Comparison of ENCODE assay signal across 22 cellular contexts in the genomic region with DNA sequence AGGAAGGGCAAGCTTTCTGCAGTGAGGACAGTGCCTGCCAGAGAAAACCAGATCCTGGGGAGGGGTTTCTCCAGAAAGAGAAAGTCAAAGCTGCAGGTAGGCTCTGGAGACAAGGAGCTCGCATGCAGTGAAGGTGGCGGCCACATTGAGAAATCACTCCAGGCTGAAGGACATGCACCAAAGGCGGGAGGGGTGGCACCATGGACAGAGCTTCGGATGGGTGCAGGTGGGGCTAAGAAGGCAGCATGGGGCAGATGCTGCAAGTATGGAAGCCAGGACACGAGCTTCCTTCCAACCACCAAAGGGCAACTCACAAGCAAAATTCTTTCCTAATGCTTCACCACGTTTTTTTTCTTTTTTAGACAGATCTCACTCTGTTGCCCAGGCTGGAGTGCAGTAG.
DNase-seq lines count a peak whose midpoint lies in the region; ATAC-seq and TF ChIP-seq lines count a peak whose summit lies in the region.
"Had no signal": no experiment of that assay in that cellular context is flagged by ENCODE, and none has a peak within 500 bp of the region (broad histone marks: within the 10 kb centered on the region; RNA-seq: fewer than 3 reads in every experiment).

No MANE protein-coding gene starts in this region.

- no peaks in the 10 kb centered on the region for H3K9me3 ChIP-seq in DND-41 (ENCODE audit: insufficient read depth, low read length, severe bottlenecking)
- H3K9me3 ChIP-seq in HEK293 (ENCODE audit: control insufficient read depth, insufficient read depth, low read depth, low read length), result no peaks in the 10 kb centered on the region
- H3K9me3 ChIP-seq: BLaER1 treated with 17β-estradiol and CSF1 and Interleukin-3, amounts not matched to agents 10 nM and 100 nM; SJSA1 had no signal

- H3K27ac ChIP-seq in DND-41 (ENCODE audit: low read length) (no peak overlapping the region), HEK293 (ENCODE audit: extremely low read depth, low read depth, low read length) (no peak overlapping the region)
- H3K27ac ChIP-seq: BLaER1 treated with 17β-estradiol and CSF1 and Interleukin-3, amounts not matched to agents 10 nM and 100 nM; GM23248; KMS-11; SJSA1 had no signal

- H3K4me2 ChIP-seq in DND-41 (ENCODE audit: insufficient read depth, low read length), result no peak overlapping the region
- H3K4me2 ChIP-seq: BLaER1 treated with 17β-estradiol and CSF1 and Interleukin-3, amounts not matched to agents 10 nM and 100 nM; KMS-11 had no signal

- ATAC-seq in DND-41 (ENCODE audit: insufficient read depth, low read depth), result no peak
- no peak for ATAC-seq in GM21367 (IDR thresholded peaks at IDR 0.05; ENCODE audit: unreplicated experiment)
- ATAC-seq: Right ventricle myocardium inferior had no signal

- peak; percentile 31 for DNase-seq in DND-41
- DNase-seq in iPS-NIHi11 (ENCODE audit: low spot score), result peak; percentile 26
- DNase-seq in UCSD-AML1 (lab: John Stamatoyannopoulos, UW; ENCODE audit: unreplicated experiment), result no peak
- DNase-seq in NCI-H2171 treated with DMSO at 0.1 percent for 48 hours (lab: John Stamatoyannopoulos, UW), result no peak
- DNase-seq: AML-193; CD4-positive, alpha-beta T cell; DMS 273 treated with DMSO at 0.1 percent for 48 hours; DMS79; GM23248; H9; NCI-H1105; NCI-H1436 treated with DMSO at 0.1 percent for 48 hours; NCI-H187 treated with DMSO at 0.1 percent for 48 hours; NCI-H524; NCI-H748 treated with DMSO at 0.1 percent for 48 hours had no signal

- H3K27me3 ChIP-seq in DND-41 (ENCODE audit: insufficient read depth, low read length, poor library complexity), result no peaks in the 10 kb centered on the region
- H3K27me3 ChIP-seq: BLaER1 treated with 17β-estradiol and CSF1 and Interleukin-3, amounts not matched to agents 10 nM and 100 nM; SJSA1 had no signal

- H3K4me1 ChIP-seq in DND-41 (ENCODE audit: insufficient read depth, low read length) (peaks cover 36% of the 10 kb centered on the region), HEK293 (ENCODE audit: control insufficient read depth, insufficient read depth, low read length) (no peaks in the 10 kb centered on the region)

- H3K36me3 ChIP-seq in DND-41 (ENCODE audit: insufficient read depth, low read length) (no peaks in the 10 kb centered on the region), HEK293 (ENCODE audit: control insufficient read depth in 2 of 2, insufficient read depth in 1 of 2, low read length in 2 of 2) (no peaks in the 10 kb centered on the region)
- H3K36me3 ChIP-seq: BLaER1 treated with 17β-estradiol and CSF1 and Interleukin-3, amounts not matched to agents 10 nM and 100 nM; SJSA1 had no signal

- no peaks in the 10 kb centered on the region for H4K20me1 ChIP-seq in DND-41 (ENCODE audit: insufficient read depth, low read length)
- H4K20me1 ChIP-seq: BLaER1 treated with 17β-estradiol and CSF1 and Interleukin-3, amounts not matched to agents 10 nM and 100 nM had no signal

- H3K9ac ChIP-seq in DND-41 (ENCODE audit: low read depth, low read length), result no peak overlapping the region
- H3K9ac ChIP-seq: BLaER1 treated with 17β-estradiol and CSF1 and Interleukin-3, amounts not matched to agents 10 nM and 100 nM; GM23248; KMS-11 had no signal

- no peak overlapping the region for H2AFZ ChIP-seq in DND-41 (ENCODE audit: low read depth, low read length)
- H2AFZ ChIP-seq: GM23248 had no signal

- POLR2A ChIA-PET in HEK293 (lab: Yijun Ruan, JAX), result no interaction called here

- TF ChIP-seq CTCF in DND-41 (IDR thresholded peaks at IDR 0.05; ENCODE audit: borderline replicate concordance, extremely low read depth, low read length, poor library complexity, severe bottlenecking), result no peak
- no peak for TF ChIP-seq CTCF in HEK293 (tag by site-specific recombination; IDR thresholded peaks at IDR 0.05)

- H3K4me3 ChIP-seq in DND-41 (ENCODE audit: low read depth in 1 of 2, low read length in 2 of 2) (no peak overlapping the region), HEK293 (ENCODE audit: low read depth, low read length) (no peak overlapping the region)
- H3K4me3 ChIP-seq: BLaER1 treated with 17β-estradiol and CSF1 and Interleukin-3, amounts not matched to agents 10 nM and 100 nM; GM23248; SJSA1 had no signal

- CTCF ChIA-PET in HEK293 (lab: Yijun Ruan, JAX), result interaction anchor here (0.6 to 2.0 kb wide), 5 partner anchors 13 to 718 kb away, joined by 3 to 10 read pairs (median 6); no protein-coding TSS in a partner anchor

- H3K79me2 ChIP-seq in DND-41 (ENCODE audit: insufficient read depth, low read length), result no peaks in the 10 kb centered on the region

TF ChIP-seq in HEK293, 187 proteins besides CTCF, POLR2A, EP300 and RAD21:
- TF ChIP-seq ZNF175 (tag by site-specific recombination; IDR thresholded peaks at IDR 0.05), result no peak
- TF ChIP-seq, protein P1, sequence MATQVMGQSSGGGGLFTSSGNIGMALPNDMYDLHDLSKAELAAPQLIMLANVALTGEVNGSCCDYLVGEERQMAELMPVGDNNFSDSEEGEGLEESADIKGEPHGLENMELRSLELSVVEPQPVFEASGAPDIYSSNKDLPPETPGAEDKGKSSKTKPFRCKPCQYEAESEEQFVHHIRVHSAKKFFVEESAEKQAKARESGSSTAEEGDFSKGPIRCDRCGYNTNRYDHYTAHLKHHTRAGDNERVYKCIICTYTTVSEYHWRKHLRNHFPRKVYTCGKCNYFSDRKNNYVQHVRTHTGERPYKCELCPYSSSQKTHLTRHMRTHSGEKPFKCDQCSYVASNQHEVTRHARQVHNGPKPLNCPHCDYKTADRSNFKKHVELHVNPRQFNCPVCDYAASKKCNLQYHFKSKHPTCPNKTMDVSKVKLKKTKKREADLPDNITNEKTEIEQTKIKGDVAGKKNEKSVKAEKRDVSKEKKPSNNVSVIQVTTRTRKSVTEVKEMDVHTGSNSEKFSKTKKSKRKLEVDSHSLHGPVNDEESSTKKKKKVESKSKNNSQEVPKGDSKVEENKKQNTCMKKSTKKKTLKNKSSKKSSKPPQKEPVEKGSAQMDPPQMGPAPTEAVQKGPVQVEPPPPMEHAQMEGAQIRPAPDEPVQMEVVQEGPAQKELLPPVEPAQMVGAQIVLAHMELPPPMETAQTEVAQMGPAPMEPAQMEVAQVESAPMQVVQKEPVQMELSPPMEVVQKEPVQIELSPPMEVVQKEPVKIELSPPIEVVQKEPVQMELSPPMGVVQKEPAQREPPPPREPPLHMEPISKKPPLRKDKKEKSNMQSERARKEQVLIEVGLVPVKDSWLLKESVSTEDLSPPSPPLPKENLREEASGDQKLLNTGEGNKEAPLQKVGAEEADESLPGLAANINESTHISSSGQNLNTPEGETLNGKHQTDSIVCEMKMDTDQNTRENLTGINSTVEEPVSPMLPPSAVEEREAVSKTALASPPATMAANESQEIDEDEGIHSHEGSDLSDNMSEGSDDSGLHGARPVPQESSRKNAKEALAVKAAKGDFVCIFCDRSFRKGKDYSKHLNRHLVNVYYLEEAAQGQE (tag by site-specific recombination; IDR thresholded peaks at IDR 0.05), result peak; percentile 93

TF ChIP-seq in PFSK-1, 5 proteins besides CTCF, POLR2A, EP300 and RAD21:
- TF ChIP-seq TAF1 (IDR thresholded peaks at IDR 0.05; ENCODE audit: borderline replicate concordance, insufficient read depth, low read length) (no peak), FOXP2 (optimal IDR thresholded peaks at IDR 0.05; ENCODE audit: borderline replicate concordance, extremely low read depth, extremely low read length, insufficient read depth) (no peak), POLR2AphosphoS5 (IDR thresholded peaks at IDR 0.05; ENCODE audit: low read depth, low read length) (no peak)
- TF ChIP-seq, protein P1 (IDR thresholded peaks at IDR 0.05; ENCODE audit: insufficient read depth in 1 of 2, low read depth in 2 of 2, low read length in 2 of 2), result peak; percentile 50 to 85; a peak in 3 of 4 replicates

Comparison
In these comparisons a context has a peak if more than half of its experiments do, and no peak if none do; other contexts are left out.
1. DNase-seq: peak in DND-41 (single experiment) and iPS-NIHi11 (single experiment); none in UCSD-AML1 (single experiment) and NCI-H2171 treated with DMSO at 0.1 percent for 48 hours (single experiment).